ENCODE assay signal across 14 cellular contexts in the genomic region with DNA sequence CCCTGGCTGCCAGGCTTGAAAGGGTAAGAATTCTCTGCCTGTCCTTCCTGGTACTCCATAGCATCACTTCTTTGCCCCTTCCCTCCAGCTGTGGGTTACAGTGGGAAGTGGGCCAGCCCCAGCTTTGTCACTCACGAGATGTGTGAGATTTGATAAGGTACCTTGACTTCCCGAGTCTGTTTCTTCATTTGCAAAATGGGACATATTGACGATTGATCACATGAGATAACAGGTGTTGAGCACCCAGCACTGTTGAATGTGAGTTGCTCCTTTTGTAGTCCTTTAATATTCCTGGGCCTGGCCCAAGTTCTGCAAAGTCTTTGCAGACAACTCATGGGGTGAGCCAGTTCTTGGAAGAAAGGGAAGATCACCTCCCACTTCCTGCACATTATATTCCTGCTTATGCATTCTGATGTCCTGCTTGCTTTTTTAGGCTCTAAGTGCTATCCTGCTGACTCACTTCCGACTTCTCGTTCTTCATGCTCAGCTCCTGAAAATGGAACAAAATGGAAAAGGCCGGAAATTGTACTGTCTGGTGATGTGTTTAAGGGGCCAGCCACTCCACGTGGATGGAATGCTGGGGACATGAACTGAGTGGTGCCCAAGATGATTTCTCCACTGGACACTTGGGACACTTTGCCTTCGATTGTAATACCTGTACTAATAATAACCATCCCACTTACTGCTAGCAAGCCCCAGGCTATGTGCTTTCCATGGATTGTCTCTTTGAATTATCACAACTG. TPM values are rescaled to one million over a fixed set of nuclear protein-coding genes. Genes with fewer than 3 reads are reported as not detected.
A peak's percentile ranks its signal among the peaks of the same experiment; 100 is the strongest.
DNase-seq lines count a peak whose midpoint lies in the region; ATAC-seq and TF ChIP-seq lines count a peak whose summit lies in the region.
"Had no signal": no experiment of that assay in that cellular context is flagged by ENCODE, and none has a peak within 500 bp of the region (broad histone marks: within the 10 kb centered on the region; RNA-seq: fewer than 3 reads in every experiment).

No MANE protein-coding gene starts in this region.

- no peak overlapping the region for H2BK15ac ChIP-seq in mesenchymal stem cell (ENCODE audit: low read depth, poor library complexity, severe bottlenecking)

- H3K27me3 ChIP-seq in mesenchymal stem cell (ENCODE audit: control insufficient read depth in 1 of 2, insufficient read depth in 1 of 2, low read length in 2 of 2): no peaks in the 10 kb centered on the region
- H3K27me3 ChIP-seq: pancreas had no signal

- no peak overlapping the region for H3K9ac ChIP-seq in mesenchymal stem cell (ENCODE audit: low read length)

- no peak overlapping the region for H2BK5ac ChIP-seq in mesenchymal stem cell (ENCODE audit: low read depth, low read length, poor library complexity, severe bottlenecking)

- H3K27ac ChIP-seq in mesenchymal stem cell (ENCODE audit: low read length, poor library complexity, severe bottlenecking): no peak overlapping the region
- H3K27ac ChIP-seq: pancreas had no signal

- H3K4me1 Mint-ChIP-seq in dendritic cell treated with granulocyte-macrophage colony-stimulating factor and Interleukin-4, amounts not matched to agents 40 ng/mL and 50 ng/mL, for 4 days (ENCODE audit: low read depth): peaks cover 36% of the 10 kb centered on the region
- peaks cover 10% of the 10 kb centered on the region for H3K4me1 Mint-ChIP-seq in activated naive CD4-positive, alpha-beta T cell treated with anti-CD3 and anti-CD28 coated beads, Interleukin-2, amount 10 ng/mL, durations not matched to agents 7 days and 5 days

- H3K4me1 ChIP-seq in mesenchymal stem cell (ENCODE audit: control insufficient read depth, insufficient read depth, low read depth, low read length): peaks cover 3% of the 10 kb centered on the region

- no peak overlapping the region for H3K18ac ChIP-seq in mesenchymal stem cell (ENCODE audit: low read depth in 1 of 2, low read length in 2 of 2)

- H3K4me3 ChIP-seq in mesenchymal stem cell (ENCODE audit: insufficient read depth in 1 of 2, low read depth in 1 of 2, low read length in 2 of 2) (no peak overlapping the region), lower leg skin (ENCODE audit: low read depth, poor library complexity, severe bottlenecking) (no peak overlapping the region)
- H3K4me3 ChIP-seq: pancreas had no signal

- no peak overlapping the region for H3K14ac ChIP-seq in mesenchymal stem cell (ENCODE audit: low read length in 2 of 2)

- no peak overlapping the region for H3K4me2 ChIP-seq in mesenchymal stem cell (ENCODE audit: low read length, poor library complexity, severe bottlenecking)

- H2BK12ac ChIP-seq in mesenchymal stem cell (ENCODE audit: low read length in 2 of 2): no peak overlapping the region

- H3K36me3 Mint-ChIP-seq in dendritic cell treated with granulocyte-macrophage colony-stimulating factor and Interleukin-4, amounts not matched to agents 40 ng/mL and 50 ng/mL, for 4 days (ENCODE audit: low read depth): no peaks in the 10 kb centered on the region
- no peaks in the 10 kb centered on the region for H3K36me3 Mint-ChIP-seq in activated naive CD4-positive, alpha-beta T cell treated with anti-CD3 and anti-CD28 coated beads, Interleukin-2, amount 10 ng/mL, durations not matched to agents 7 days and 5 days

- H2BK120ac ChIP-seq in mesenchymal stem cell (ENCODE audit: low read depth, low read length): no peak overlapping the region

- peak overlapping the region; percentile 58 for H2AFZ ChIP-seq in mesenchymal stem cell (ENCODE audit: low read depth, low read length)

- H3K79me1 ChIP-seq in mesenchymal stem cell (replicated peaks; ENCODE audit: low read length, poor library complexity, severe bottlenecking): no peaks in the 10 kb centered on the region

- peak; percentile 62 for DNase-seq in CD1c-positive myeloid dendritic cell (ENCODE audit: extremely low spot score)
- peak; percentile 23 for DNase-seq in NCI-H460 (ENCODE audit: extremely low read depth, low read depth)
- DNase-seq in mesenchymal stem cell: peak; percentile 61
- DNase-seq in activated naive CD4-positive, alpha-beta T cell treated with anti-CD3 and anti-CD28 coated beads, Interleukin-2, amount 10 ng/mL, durations not matched to agents 7 days and 5 days: no peak
- DNase-seq in lower leg skin (ENCODE audit: low spot score in 2 of 2): no peak
- no peak for DNase-seq in Kasumi-1 (lab: John Stamatoyannopoulos, UW)
- DNase-seq: DND-41, glutamatergic neuron, NCI-H2029, pancreas, T-helper 2 cell had no signal

- peaks cover 2% of the 10 kb centered on the region for H3K27me3 Mint-ChIP-seq in dendritic cell treated with granulocyte-macrophage colony-stimulating factor and Interleukin-4, amounts not matched to agents 40 ng/mL and 50 ng/mL, for 4 days
- peaks cover 10% of the 10 kb centered on the region for H3K27me3 Mint-ChIP-seq in activated naive CD4-positive, alpha-beta T cell treated with anti-CD3 and anti-CD28 coated beads, Interleukin-2, amount 10 ng/mL, durations not matched to agents 7 days and 5 days
- H3K27me3 Mint-ChIP-seq: activated T-helper 17 cell treated with anti-CD3 and anti-CD28 coated beads, Interleukin-2, amount 50 U/mL, for 72 hours had no signal

- no peak for ATAC-seq in HG03108 (IDR thresholded peaks at IDR 0.05; ENCODE audit: unreplicated experiment)
- ATAC-seq: activated T-helper 17 cell treated with anti-CD3 and anti-CD28 coated beads, Interleukin-2, amount 50 U/mL, for 72 hours; pancreas had no signal

- no peaks in the 10 kb centered on the region for H3K9me3 Mint-ChIP-seq in dendritic cell treated with granulocyte-macrophage colony-stimulating factor and Interleukin-4, amounts not matched to agents 40 ng/mL and 50 ng/mL, for 4 days
- peaks cover 5% of the 10 kb centered on the region for H3K9me3 Mint-ChIP-seq in activated naive CD4-positive, alpha-beta T cell treated with anti-CD3 and anti-CD28 coated beads, Interleukin-2, amount 10 ng/mL, durations not matched to agents 7 days and 5 days
- H3K9me3 Mint-ChIP-seq: activated T-helper 17 cell treated with anti-CD3 and anti-CD28 coated beads, Interleukin-2, amount 50 U/mL, for 72 hours had no signal

- CTCF ChIA-PET in activated naive CD4-positive, alpha-beta T cell treated with anti-CD3 and anti-CD28 coated beads, Interleukin-2, amount 10 ng/mL, durations not matched to agents 7 days and 5 days (lab: Charles Lee): no interaction called here

- H3K9me3 ChIP-seq in mesenchymal stem cell (ENCODE audit: control insufficient read depth, low read length): no peaks in the 10 kb centered on the region
- H3K9me3 ChIP-seq: pancreas had no signal

- H2AK5ac ChIP-seq in mesenchymal stem cell (ENCODE audit: low read length, severe bottlenecking): no peak overlapping the region

- no peak for TF ChIP-seq CTCF in lower leg skin (IDR thresholded peaks at IDR 0.05)

- H4K8ac ChIP-seq in mesenchymal stem cell (ENCODE audit: low read length): no peak overlapping the region

- peak overlapping the region; percentile 66 for H3K27ac Mint-ChIP-seq in dendritic cell treated with granulocyte-macrophage colony-stimulating factor and Interleukin-4, amounts not matched to agents 40 ng/mL and 50 ng/mL, for 4 days
- no peak overlapping the region for H3K27ac Mint-ChIP-seq in activated naive CD4-positive, alpha-beta T cell treated with anti-CD3 and anti-CD28 coated beads, Interleukin-2, amount 10 ng/mL, durations not matched to agents 7 days and 5 days
- H3K27ac Mint-ChIP-seq: activated T-helper 17 cell treated with anti-CD3 and anti-CD28 coated beads, Interleukin-2, amount 50 U/mL, for 72 hours had no signal

- H3K4me3 Mint-ChIP-seq in dendritic cell treated with granulocyte-macrophage colony-stimulating factor and Interleukin-4, amounts not matched to agents 40 ng/mL and 50 ng/mL, for 4 days: no peak overlapping the region
- no peak overlapping the region for H3K4me3 Mint-ChIP-seq in activated naive CD4-positive, alpha-beta T cell treated with anti-CD3 and anti-CD28 coated beads, Interleukin-2, amount 10 ng/mL, durations not matched to agents 7 days and 5 days
- H3K4me3 Mint-ChIP-seq: activated T-helper 17 cell treated with anti-CD3 and anti-CD28 coated beads, Interleukin-2, amount 50 U/mL, for 72 hours had no signal

- intact Hi-C loops in dendritic cell treated with granulocyte-macrophage colony-stimulating factor and Interleukin-4, amounts not matched to agents 40 ng/mL and 50 ng/mL, for 4 days (cut with micrococcal nuclease): no loop called here
- intact Hi-C loops in lower leg skin (cut with DNase I; ENCODE audit: low total_unique reads): no loop called here

- no peak overlapping the region for H4K91ac ChIP-seq in mesenchymal stem cell (ENCODE audit: low read length)

- H3K23ac ChIP-seq in mesenchymal stem cell (ENCODE audit: low read length in 2 of 2): no peak overlapping the region

- no peak for TF ChIP-seq POLR2A in lower leg skin (IDR thresholded peaks at IDR 0.05)

- WGBS in mesenchymal stem cell: 62% methylated on average over 8 of the region's 8 CpGs
- WGBS in lower leg skin, 2 donors: 48 to 59% methylated on average over 8 of the region's 8 CpGs

- H3K4ac ChIP-seq in mesenchymal stem cell (ENCODE audit: low read depth in 1 of 2, low read length in 2 of 2): no peak overlapping the region

- H3K36me3 ChIP-seq in mesenchymal stem cell (ENCODE audit: control insufficient read depth in 1 of 2, insufficient read depth in 2 of 2, low read depth in 1 of 2, low read length in 2 of 2): no peaks in the 10 kb centered on the region
- H3K36me3 ChIP-seq: pancreas had no signal

RNA-seq across cellular contexts. Expression of gene NLK, which starts 8.3 kb away (rescaled TPM):
- total RNA-seq in NCI-H460 (2014; rRNA removed; shearing (Covaris generic)): 11.3 and 13.0 TPM in 2 replicates
- polyA plus RNA-seq in NCI-H460 (2014; cell fraction: nucleus; rRNA removed): 18.1 and 25.8 TPM in 2 replicates
- polyA plus RNA-seq in mesenchymal stem cell (2013, experiment 1 of 2): 11.4 TPM
- 12.1 TPM for polyA plus RNA-seq in mesenchymal stem cell (2013, experiment 2 of 2)
- 10 to 100 TPM in 1 of 4 donors, 1 to 10 TPM in 3; 5.9 to 10.8 (median 8.2) TPM for total RNA-seq in lower leg skin

Comparison
In these comparisons a context has a peak if more than half of its experiments do, and no peak if none do; other contexts are left out.
1. DNase-seq: peak in CD1c-positive myeloid dendritic cell (single experiment), NCI-H460 (single experiment) and mesenchymal stem cell (single experiment); none in activated naive CD4-positive, alpha-beta T cell treated with anti-CD3 and anti-CD28 coated beads, Interleukin-2, amount 10 ng/mL, durations not matched to agents 7 days and 5 days (single experiment), lower leg skin (0 of 2) and Kasumi-1 (0 of 2).